10 cellular contexts compared by ENCODE assay signal in the genomic region with DNA sequence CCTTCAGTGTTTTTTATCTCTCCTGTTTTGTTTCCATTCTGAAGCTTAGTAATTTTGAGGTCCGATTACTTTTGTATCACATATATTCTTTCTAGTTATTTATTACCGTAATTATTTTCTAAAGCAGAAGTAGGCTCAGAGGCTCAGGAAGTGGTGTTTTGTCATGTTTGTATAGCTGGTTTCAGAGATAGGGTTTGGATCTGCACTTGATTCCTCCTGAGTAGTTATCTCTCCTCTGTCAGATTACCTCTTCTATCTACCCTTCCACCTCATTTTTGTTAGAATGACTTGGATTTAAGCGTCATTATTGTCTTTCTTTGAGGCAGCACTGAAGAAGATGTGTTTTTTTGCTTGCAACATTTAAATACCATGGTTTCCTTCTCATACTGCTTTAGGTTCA.
A peak's percentile ranks its signal among the peaks of the same experiment; 100 is the strongest.
DNase-seq lines count a peak whose midpoint lies in the region; ATAC-seq and TF ChIP-seq lines count a peak whose summit lies in the region.
"Had no signal": no experiment of that assay in that cellular context is flagged by ENCODE, and none has a peak within 500 bp of the region (broad histone marks: within the 10 kb centered on the region; RNA-seq: fewer than 3 reads in every experiment).

No MANE protein-coding gene starts in this region.

- 75 to 82% methylated on average over 3 of the region's 3 CpGs for WGBS in tibial nerve, 2 donors

- H3K27me3 ChIP-seq in tibial nerve: no peaks in the 10 kb centered on the region
- H3K27me3 ChIP-seq: foreskin keratinocyte, thyroid gland had no signal

- DNase-seq in natural killer cell: no peak
- no peak for DNase-seq in natural killer cell treated with Interleukin-12 subunit alpha and Interleukin-12 subunit beta and Interleukin-15 and Interleukin-18, amount 100 ng/mL, for 72 hours (ENCODE audit: low spot score)
- no peak for DNase-seq in T-cell
- no peak for DNase-seq in tibial nerve (ENCODE audit: low spot score in 2 of 2)
- no peak for DNase-seq in stimulated activated CD4-positive, alpha-beta T cell treated with anti-CD3 and anti-CD28 coated beads, Interleukin-15, amount 100 ng/mL, for 24 hours
- no peak for DNase-seq in GM19240 (ENCODE audit: insufficient read length, low spot score)
- DNase-seq in occipital lobe (lab: John Stamatoyannopoulos, UW): no peak

- peaks cover 0 to 16% (median 3%) of the 10 kb centered on the region in 4 donors for H3K4me1 ChIP-seq in tibial nerve
- H3K4me1 ChIP-seq: foreskin keratinocyte had no signal

- H3K36me3 ChIP-seq in tibial nerve: no peaks in the 10 kb centered on the region
- H3K36me3 ChIP-seq: thyroid gland had no signal

- TF ChIP-seq CTCF in natural killer cell (IDR thresholded peaks at IDR 0.05) (no peak), tibial nerve (IDR thresholded peaks at IDR 0.05) (no peak)

- CTCF ChIA-PET in T-cell (lab: Charles Lee): interaction anchor here (0.5 to 2.1 kb wide), 20 partner anchors 9 to 794 kb away, joined by 3 to 10 read pairs (median 4); partner anchors contain the start of gene KCNG3 (in 1 of the 2)

- POLR2A ChIA-PET in T-cell (lab: Charles Lee): interaction anchor here in 1 of 2 donors (0.7 kb wide), 1 partner anchor 12 kb away, joined by 3 read pairs; no protein-coding TSS in a partner anchor

- H3K36me3 Mint-ChIP-seq in natural killer cell (no peaks in the 10 kb centered on the region), T-cell (peaks cover 13% of the 10 kb centered on the region)
- no peaks in the 10 kb centered on the region for H3K36me3 Mint-ChIP-seq in natural killer cell treated with Interleukin-12 subunit alpha and Interleukin-12 subunit beta and Interleukin-15 and Interleukin-18, amount 100 ng/mL, for 72 hours

- no peaks in the 10 kb centered on the region for H3K27me3 Mint-ChIP-seq in natural killer cell (ENCODE audit: low read depth in 2 of 2)
- no peaks in the 10 kb centered on the region for H3K27me3 Mint-ChIP-seq in natural killer cell treated with Interleukin-12 subunit alpha and Interleukin-12 subunit beta and Interleukin-15 and Interleukin-18, amount 100 ng/mL, for 72 hours
- no peaks in the 10 kb centered on the region for H3K27me3 Mint-ChIP-seq in T-cell

- ATAC-seq in natural killer cell (peak in 1 of 3 donors; percentile 69), HG03108 (IDR thresholded peaks at IDR 0.05; ENCODE audit: unreplicated experiment) (peak; percentile 50), T-cell (replicated peaks in 1 of 4) (peak in 1 of 4 experiments; percentile 40)
- no peak for ATAC-seq in natural killer cell treated with Interleukin-12 subunit alpha and Interleukin-12 subunit beta and Interleukin-15 and Interleukin-18, amount 100 ng/mL, for 72 hours

- TF ChIP-seq POLR2A in tibial nerve (IDR thresholded peaks at IDR 0.05): no peak

- no peak overlapping the region for H3K4me3 ChIP-seq in tibial nerve
- H3K4me3 ChIP-seq: thyroid gland had no signal

- intact Hi-C loops in natural killer cell (cut with micrococcal nuclease): loop anchor here (1.0 kb wide), 2 partner anchors 151 to 169 kb away; no protein-coding TSS in a partner anchor

- H3K4me3 Mint-ChIP-seq in natural killer cell: no peak overlapping the region
- no peak overlapping the region for H3K4me3 Mint-ChIP-seq in natural killer cell treated with Interleukin-12 subunit alpha and Interleukin-12 subunit beta and Interleukin-15 and Interleukin-18, amount 100 ng/mL, for 72 hours
- H3K4me3 Mint-ChIP-seq in T-cell: no peak overlapping the region

- no peak for TF ChIP-seq EP300 in tibial nerve (IDR thresholded peaks at IDR 0.05)

- H3K9me3 ChIP-seq in tibial nerve: no peaks in the 10 kb centered on the region
- H3K9me3 ChIP-seq: thyroid gland had no signal

- H3K4me1 Mint-ChIP-seq in natural killer cell: peaks cover 5 to 11% of the 10 kb centered on the region in 2 donors
- H3K4me1 Mint-ChIP-seq in natural killer cell treated with Interleukin-12 subunit alpha and Interleukin-12 subunit beta and Interleukin-15 and Interleukin-18, amount 100 ng/mL, for 72 hours (ENCODE audit: low read depth in 2 of 2): peaks cover 7 to 8% of the 10 kb centered on the region in 2 donors
- peaks cover 11 to 24% (median 17%) of the 10 kb centered on the region in 3 donors for H3K4me1 Mint-ChIP-seq in T-cell

- H3K27ac Mint-ChIP-seq in natural killer cell (peak overlapping the region; percentile 32 to 66), T-cell (peak overlapping the region; percentile 24 to 87)
- H3K27ac Mint-ChIP-seq in natural killer cell treated with Interleukin-12 subunit alpha and Interleukin-12 subunit beta and Interleukin-15 and Interleukin-18, amount 100 ng/mL, for 72 hours: peak overlapping the region in 1 of 2 donors; percentile 18

- H3K9me3 Mint-ChIP-seq in natural killer cell (no peaks in the 10 kb centered on the region), T-cell (no peaks in the 10 kb centered on the region)
- no peaks in the 10 kb centered on the region for H3K9me3 Mint-ChIP-seq in natural killer cell treated with Interleukin-12 subunit alpha and Interleukin-12 subunit beta and Interleukin-15 and Interleukin-18, amount 100 ng/mL, for 72 hours

- H3K27ac ChIP-seq in tibial nerve: no peak overlapping the region
- H3K27ac ChIP-seq: foreskin keratinocyte, thyroid gland had no signal
